Comparison of ENCODE assay signal across 16 cellular contexts in genomic region chrX:15059488-15059887, GRCh38.
A peak's percentile ranks its signal among the peaks of the same experiment; 100 is the strongest.
DNase-seq lines count a peak whose midpoint lies in the region; TF ChIP-seq lines count a peak whose summit lies in the region.
"Had no signal": no experiment of that assay in that cellular context is flagged by ENCODE, and none has a peak within 500 bp of the region (broad histone marks: within the 10 kb centered on the region; RNA-seq: fewer than 3 reads in every experiment).

No MANE protein-coding gene starts in this region.

- H3K79me1 ChIP-seq in mesendoderm (ENCODE audit: low read length), result no peaks in the 10 kb centered on the region

- no peak overlapping the region for H4K5ac ChIP-seq in mesendoderm (ENCODE audit: low read length)

- intact Hi-C loops in CD14-positive monocyte (cut with micrococcal nuclease), result no loop called here

- H3K4me1 Mint-ChIP-seq in CD14-positive monocyte, result no peaks in the 10 kb centered on the region
- H3K4me1 Mint-ChIP-seq: B cell had no signal

- no peaks in the 10 kb centered on the region for H3K36me3 ChIP-seq in mesendoderm (ENCODE audit: control insufficient read depth, insufficient read depth, low read length)
- H3K36me3 ChIP-seq: uterus had no signal

- no peak overlapping the region for H3K4me3 Mint-ChIP-seq in CD14-positive monocyte
- H3K4me3 Mint-ChIP-seq: activated CD8-positive, alpha-beta T cell treated with anti-CD3 and anti-CD28 coated beads for 36 hours; B cell had no signal

- H3K9ac ChIP-seq in mesendoderm (ENCODE audit: low read length), result no peak overlapping the region

- H3K23ac ChIP-seq in mesendoderm (ENCODE audit: low read length), result no peak overlapping the region

- peaks cover 0 to 11% (median 4%) of the 10 kb centered on the region in 7 donors for H3K9me3 Mint-ChIP-seq in CD14-positive monocyte

- H2BK15ac ChIP-seq in mesendoderm (replicated peaks; ENCODE audit: low read depth), result no peak overlapping the region

- TF ChIP-seq RAD21 in Ishikawa (IDR thresholded peaks at IDR 0.05; ENCODE audit: low read depth), result peak; percentile 18; the same call in 1 of the 2 replicates

- no peak overlapping the region for H3K4me2 ChIP-seq in mesendoderm (ENCODE audit: low read length)

- no peak overlapping the region for H2BK120ac ChIP-seq in mesendoderm (ENCODE audit: low read depth, low read length)

- H3K4me1 ChIP-seq in mesendoderm (ENCODE audit: control insufficient read depth, low read depth, low read length), result no peaks in the 10 kb centered on the region
- H3K4me1 ChIP-seq: uterus had no signal

- H3K27ac Mint-ChIP-seq in CD14-positive monocyte, result no peak overlapping the region
- H3K27ac Mint-ChIP-seq: activated CD8-positive, alpha-beta T cell treated with anti-CD3 and anti-CD28 coated beads for 36 hours; B cell had no signal

- H3K4ac ChIP-seq in mesendoderm (ENCODE audit: low read depth, low read length), result no peak overlapping the region

- H3K27me3 Mint-ChIP-seq in CD14-positive monocyte (ENCODE audit: low read depth in 3 of 3), result peaks cover 0 to 4% (median 0%) of the 10 kb centered on the region in 3 donors

- no peak overlapping the region for H3K56ac ChIP-seq in mesendoderm (ENCODE audit: low read length)

- H3K36me3 Mint-ChIP-seq in CD14-positive monocyte, result no peaks in the 10 kb centered on the region

- WGBS in mesendoderm (ENCODE audit: extremely low coverage, insufficient coverage, low lambda C conversion rate), result no CpG with 5 or more reads among the region's 2 CpGs

- no peak overlapping the region for H4K8ac ChIP-seq in mesendoderm (ENCODE audit: low read depth, low read length)

- H3K4me3 ChIP-seq in astrocyte of the spinal cord (ENCODE audit: low read depth, low read length) (no peak overlapping the region), mesendoderm (ENCODE audit: low read length) (no peak overlapping the region)
- H3K4me3 ChIP-seq: uterus had no signal

- peak; percentile 7 for DNase-seq in AG20443 (ENCODE audit: low spot score)
- no peak for DNase-seq in astrocyte of the spinal cord (ENCODE audit: low read depth, low spot score)
- DNase-seq in mesendoderm, result peak; percentile 21
- no peak for DNase-seq in stimulated activated CD4-positive, alpha-beta T cell treated with anti-CD3 and anti-CD28 coated beads, Interleukin-4, amount 100 ng/mL, for 4 hours
- DNase-seq in NCI-H69 (lab: John Stamatoyannopoulos, UW), result no peak
- no peak for DNase-seq in NCI-H2081 treated with DMSO at 0.1 percent for 48 hours (lab: John Stamatoyannopoulos, UW)
- DNase-seq in CD14-positive monocyte (ENCODE audit: low spot score), result no peak
- DNase-seq: activated CD8-positive, alpha-beta T cell treated with anti-CD3 and anti-CD28 coated beads for 36 hours; effector CD4-positive, alpha-beta T cell; hypothalamus; NCI-H2029; NCI-H774; SW 1271; uterus had no signal

- no peaks in the 10 kb centered on the region for H3K27me3 ChIP-seq in mesendoderm (ENCODE audit: insufficient read depth, low read length, poor library complexity)
- H3K27me3 ChIP-seq: uterus had no signal

- no peak for TF ChIP-seq EP300 in Ishikawa (IDR thresholded peaks at IDR 0.05; ENCODE audit: borderline replicate concordance)

- no peak overlapping the region for H3K18ac ChIP-seq in mesendoderm (ENCODE audit: low read length)

- no peaks in the 10 kb centered on the region for H3K79me2 ChIP-seq in mesendoderm (ENCODE audit: control insufficient read depth, insufficient read depth, low read length)

- H2AK5ac ChIP-seq in mesendoderm (ENCODE audit: low read length), result no peak overlapping the region

- no peak overlapping the region for H2BK5ac ChIP-seq in mesendoderm (ENCODE audit: low read length)

- H3K27ac ChIP-seq in mesendoderm (ENCODE audit: low read depth, low read length), result no peak overlapping the region
- H3K27ac ChIP-seq: uterus had no signal

- TF ChIP-seq CTCF in astrocyte of the spinal cord (IDR thresholded peaks at IDR 0.05; ENCODE audit: low read depth, low read length) (peak; percentile 13), CD14-positive monocyte (IDR thresholded peaks at IDR 0.05) (no peak)

- in situ Hi-C loops in astrocyte of the spinal cord (cut with HindIII; ENCODE audit: low sequenced_read_pairs), result no loop called here

TF ChIP-seq in Ishikawa, 13 proteins besides CTCF, POLR2A, EP300 and RAD21:
- TF ChIP-seq CREB1 (IDR thresholded peaks at IDR 0.05; ENCODE audit: low read depth) (no peak), EGR1 (IDR thresholded peaks at IDR 0.05) (no peak), USF1 (IDR thresholded peaks at IDR 0.05) (no peak)

Comparison
In these comparisons a context has a peak if more than half of its experiments do, and no peak if none do; other contexts are left out.
1. DNase-seq: peak in AG20443 (single experiment) and mesendoderm (single experiment); none in astrocyte of the spinal cord (single experiment), stimulated activated CD4-positive, alpha-beta T cell treated with anti-CD3 and anti-CD28 coated beads, Interleukin-4, amount 100 ng/mL, for 4 hours (0 of 2), NCI-H69 (single experiment), NCI-H2081 treated with DMSO at 0.1 percent for 48 hours (single experiment) and CD14-positive monocyte (single experiment).